2 cellular contexts compared by ENCODE assay signal in genomic region chr2:101442042-101442666, GRCh38.
A peak's percentile ranks its signal among the peaks of the same experiment; 100 is the strongest.
TF ChIP-seq lines count a peak whose summit lies in the region.

No MANE protein-coding gene starts in this region.

TF ChIP-seq in A549, 52 proteins besides CTCF, POLR2A, EP300 and RAD21 (continued from another document):
- TF ChIP-seq USF2 (IDR thresholded peaks at IDR 0.05): 0 out of 2 replicates have a peak, but pooled peaks have one; percentile 19
- TF ChIP-seq, protein P1, sequence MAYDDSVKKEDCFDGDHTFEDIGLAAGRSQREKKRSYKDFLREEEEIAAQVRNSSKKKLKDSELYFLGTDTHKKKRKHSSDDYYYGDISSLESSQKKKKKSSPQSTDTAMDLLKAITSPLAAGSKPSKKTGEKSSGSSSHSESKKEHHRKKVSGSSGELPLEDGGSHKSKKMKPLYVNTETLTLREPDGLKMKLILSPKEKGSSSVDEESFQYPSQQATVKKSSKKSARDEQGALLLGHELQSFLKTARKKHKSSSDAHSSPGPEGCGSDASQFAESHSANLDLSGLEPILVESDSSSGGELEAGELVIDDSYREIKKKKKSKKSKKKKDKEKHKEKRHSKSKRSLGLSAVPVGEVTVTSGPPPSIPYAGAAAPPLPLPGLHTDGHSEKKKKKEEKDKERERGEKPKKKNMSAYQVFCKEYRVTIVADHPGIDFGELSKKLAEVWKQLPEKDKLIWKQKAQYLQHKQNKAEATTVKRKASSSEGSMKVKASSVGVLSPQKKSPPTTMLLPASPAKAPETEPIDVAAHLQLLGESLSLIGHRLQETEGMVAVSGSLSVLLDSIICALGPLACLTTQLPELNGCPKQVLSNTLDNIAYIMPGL (CRISPR knock-in tag; IDR thresholded peaks at IDR 0.05; ENCODE audit: borderline replicate concordance): no peak

TF ChIP-seq in SK-N-SH treated with all-trans-retinoic acid at 6 μM for 48 hours, 23 proteins besides CTCF, POLR2A, EP300 and RAD21 (continued from another document):
- TF ChIP-seq, protein P2, sequence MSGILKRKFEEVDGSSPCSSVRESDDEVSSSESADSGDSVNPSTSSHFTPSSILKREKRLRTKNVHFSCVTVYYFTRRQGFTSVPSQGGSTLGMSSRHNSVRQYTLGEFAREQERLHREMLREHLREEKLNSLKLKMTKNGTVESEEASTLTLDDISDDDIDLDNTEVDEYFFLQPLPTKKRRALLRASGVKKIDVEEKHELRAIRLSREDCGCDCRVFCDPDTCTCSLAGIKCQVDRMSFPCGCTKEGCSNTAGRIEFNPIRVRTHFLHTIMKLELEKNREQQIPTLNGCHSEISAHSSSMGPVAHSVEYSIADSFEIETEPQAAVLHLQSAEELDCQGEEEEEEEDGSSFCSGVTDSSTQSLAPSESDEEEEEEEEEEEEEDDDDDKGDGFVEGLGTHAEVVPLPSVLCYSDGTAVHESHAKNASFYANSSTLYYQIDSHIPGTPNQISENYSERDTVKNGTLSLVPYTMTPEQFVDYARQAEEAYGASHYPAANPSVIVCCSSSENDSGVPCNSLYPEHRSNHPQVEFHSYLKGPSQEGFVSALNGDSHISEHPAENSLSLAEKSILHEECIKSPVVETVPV (CRISPR knock-in tag; IDR thresholded peaks at IDR 0.05): no peak
- TF ChIP-seq ZNF565 (CRISPR knock-in tag; conservative IDR thresholded peaks at IDR 0.05; ENCODE audit: low read depth): no peak
- no peak for TF ChIP-seq ZC3H10 (CRISPR knock-in tag; IDR thresholded peaks at IDR 0.05)
- no peak; the same call in 1 of the 2 replicates for TF ChIP-seq ISL1 (CRISPR knock-in tag; IDR thresholded peaks at IDR 0.05)
- no peak for TF ChIP-seq ZNF8 (CRISPR knock-in tag; IDR thresholded peaks at IDR 0.05)
- no peak for TF ChIP-seq TOX (CRISPR knock-in tag; IDR thresholded peaks at IDR 0.05; ENCODE audit: borderline replicate concordance)
- TF ChIP-seq, protein P3, sequence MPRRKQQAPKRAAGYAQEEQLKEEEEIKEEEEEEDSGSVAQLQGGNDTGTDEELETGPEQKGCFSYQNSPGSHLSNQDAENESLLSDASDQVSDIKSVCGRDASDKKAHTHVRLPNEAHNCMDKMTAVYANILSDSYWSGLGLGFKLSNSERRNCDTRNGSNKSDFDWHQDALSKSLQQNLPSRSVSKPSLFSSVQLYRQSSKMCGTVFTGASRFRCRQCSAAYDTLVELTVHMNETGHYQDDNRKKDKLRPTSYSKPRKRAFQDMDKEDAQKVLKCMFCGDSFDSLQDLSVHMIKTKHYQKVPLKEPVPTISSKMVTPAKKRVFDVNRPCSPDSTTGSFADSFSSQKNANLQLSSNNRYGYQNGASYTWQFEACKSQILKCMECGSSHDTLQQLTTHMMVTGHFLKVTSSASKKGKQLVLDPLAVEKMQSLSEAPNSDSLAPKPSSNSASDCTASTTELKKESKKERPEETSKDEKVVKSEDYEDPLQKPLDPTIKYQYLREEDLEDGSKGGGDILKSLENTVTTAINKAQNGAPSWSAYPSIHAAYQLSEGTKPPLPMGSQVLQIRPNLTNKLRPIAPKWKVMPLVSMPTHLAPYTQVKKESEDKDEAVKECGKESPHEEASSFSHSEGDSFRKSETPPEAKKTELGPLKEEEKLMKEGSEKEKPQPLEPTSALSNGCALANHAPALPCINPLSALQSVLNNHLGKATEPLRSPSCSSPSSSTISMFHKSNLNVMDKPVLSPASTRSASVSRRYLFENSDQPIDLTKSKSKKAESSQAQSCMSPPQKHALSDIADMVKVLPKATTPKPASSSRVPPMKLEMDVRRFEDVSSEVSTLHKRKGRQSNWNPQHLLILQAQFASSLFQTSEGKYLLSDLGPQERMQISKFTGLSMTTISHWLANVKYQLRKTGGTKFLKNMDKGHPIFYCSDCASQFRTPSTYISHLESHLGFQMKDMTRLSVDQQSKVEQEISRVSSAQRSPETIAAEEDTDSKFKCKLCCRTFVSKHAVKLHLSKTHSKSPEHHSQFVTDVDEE (CRISPR knock-in tag; IDR thresholded peaks at IDR 0.05): no peak
- TF ChIP-seq, protein P4, sequence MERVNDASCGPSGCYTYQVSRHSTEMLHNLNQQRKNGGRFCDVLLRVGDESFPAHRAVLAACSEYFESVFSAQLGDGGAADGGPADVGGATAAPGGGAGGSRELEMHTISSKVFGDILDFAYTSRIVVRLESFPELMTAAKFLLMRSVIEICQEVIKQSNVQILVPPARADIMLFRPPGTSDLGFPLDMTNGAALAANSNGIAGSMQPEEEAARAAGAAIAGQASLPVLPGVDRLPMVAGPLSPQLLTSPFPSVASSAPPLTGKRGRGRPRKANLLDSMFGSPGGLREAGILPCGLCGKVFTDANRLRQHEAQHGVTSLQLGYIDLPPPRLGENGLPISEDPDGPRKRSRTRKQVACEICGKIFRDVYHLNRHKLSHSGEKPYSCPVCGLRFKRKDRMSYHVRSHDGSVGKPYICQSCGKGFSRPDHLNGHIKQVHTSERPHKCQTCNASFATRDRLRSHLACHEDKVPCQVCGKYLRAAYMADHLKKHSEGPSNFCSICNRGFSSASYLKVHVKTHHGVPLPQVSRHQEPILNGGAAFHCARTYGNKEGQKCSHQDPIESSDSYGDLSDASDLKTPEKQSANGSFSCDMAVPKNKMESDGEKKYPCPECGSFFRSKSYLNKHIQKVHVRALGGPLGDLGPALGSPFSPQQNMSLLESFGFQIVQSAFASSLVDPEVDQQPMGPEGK (CRISPR knock-in tag; IDR thresholded peaks at IDR 0.05; ENCODE audit: borderline replicate concordance): no peak
